ENCODE assay signal across 8 cellular contexts in the genomic region with DNA sequence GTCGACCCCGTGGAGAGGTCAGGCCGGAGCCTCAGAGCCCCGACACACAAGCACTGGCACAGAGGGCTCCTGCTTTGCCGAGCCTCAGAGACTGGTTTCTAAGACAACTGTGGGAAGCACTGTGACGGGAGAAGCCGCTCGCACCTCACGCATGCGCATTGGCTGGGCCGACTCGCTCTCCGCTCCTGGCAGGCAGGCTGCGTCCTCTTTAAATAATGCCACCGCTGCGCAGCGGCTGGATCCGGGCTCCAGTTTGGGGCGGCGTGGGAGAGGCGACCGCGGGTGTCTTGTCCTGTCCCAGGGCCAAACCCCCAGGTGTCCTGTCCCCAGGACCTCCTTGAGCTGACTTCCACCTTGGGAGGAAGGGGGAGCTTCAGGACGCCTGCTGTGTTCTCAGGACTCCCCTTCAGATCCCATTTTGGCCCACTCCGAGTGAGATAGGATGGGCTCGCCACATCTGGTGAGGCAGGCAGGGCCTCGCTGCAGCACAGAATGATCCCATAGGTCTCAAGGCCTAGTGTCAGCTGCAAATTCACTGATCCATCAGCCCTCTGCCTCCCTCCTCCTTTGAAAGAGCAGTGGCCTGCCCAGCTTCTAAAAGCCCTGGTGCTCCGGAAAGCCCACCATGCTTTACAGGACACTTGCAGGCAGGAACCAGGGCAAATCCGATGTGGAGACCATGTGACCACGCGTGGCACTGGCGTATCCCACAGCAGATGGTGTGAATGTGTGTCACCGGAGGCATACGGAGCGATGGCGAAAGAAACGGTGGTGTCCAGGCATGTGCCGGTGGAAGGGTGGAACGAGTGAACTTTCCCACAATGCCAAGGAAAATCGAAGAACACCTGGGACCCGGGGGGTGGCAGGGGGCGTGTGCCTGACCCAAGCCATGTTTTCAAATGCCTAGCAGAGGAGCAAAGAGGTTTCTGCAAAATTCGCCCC.
DNase-seq lines count a peak whose midpoint lies in the region; ATAC-seq and TF ChIP-seq lines count a peak whose summit lies in the region.

No MANE protein-coding gene starts in this region.

- POLR2A ChIA-PET in naive thymus-derived CD8-positive, alpha-beta T cell (lab: Charles Lee): no interaction called here

- ATAC-seq in HG03565 (IDR thresholded peaks at IDR 0.05; ENCODE audit: unreplicated experiment) (peak; percentile 36), GM21528 (IDR thresholded peaks at IDR 0.05; ENCODE audit: low FRiP score, unreplicated experiment) (no peak)
- ATAC-seq in naive thymus-derived CD8-positive, alpha-beta T cell: peak; percentile 46 to 51

- H3K9me3 ChIP-seq in fibroblast of lung (ENCODE audit: control insufficient read depth, insufficient read depth, low read depth, low read length): no peaks in the 10 kb centered on the region

- peaks cover 0 to 5% (median 0%) of the 10 kb centered on the region in 3 donors for H3K36me3 Mint-ChIP-seq in naive thymus-derived CD8-positive, alpha-beta T cell
- no peaks in the 10 kb centered on the region for H3K36me3 Mint-ChIP-seq in stimulated activated naive CD8-positive, alpha-beta T cell treated with anti-CD3 and anti-CD28 coated beads, Interleukin-15, Interleukin-2, amounts not matched to agents 100 ng/mL and 50 ng/mL, for 24 hours (ENCODE audit: low read depth)

- no peak for TF ChIP-seq CTCF in fibroblast of lung (conservative IDR thresholded peaks at IDR 0.05 in 1 of 2, IDR thresholded peaks at IDR 0.05 in 1 of 2; ENCODE audit: low read depth in 1 of 2, low read length in 2 of 2)

- no peaks in the 10 kb centered on the region for H3K79me2 ChIP-seq in fibroblast of lung (ENCODE audit: control insufficient read depth, insufficient read depth, low read length)

- peak overlapping the region; percentile 48 to 80 (median 68) for H3K4me3 Mint-ChIP-seq in naive thymus-derived CD8-positive, alpha-beta T cell
- peak overlapping the region; percentile 37 for H3K4me3 Mint-ChIP-seq in stimulated activated naive CD8-positive, alpha-beta T cell treated with anti-CD3 and anti-CD28 coated beads, Interleukin-15, Interleukin-2, amounts not matched to agents 100 ng/mL and 50 ng/mL, for 24 hours

- H2AFZ ChIP-seq in fibroblast of lung (ENCODE audit: low read length): peak overlapping the region; percentile 19

- H3K9me3 Mint-ChIP-seq in naive thymus-derived CD8-positive, alpha-beta T cell: peaks cover 0 to 5% (median 0%) of the 10 kb centered on the region in 9 donors
- no peaks in the 10 kb centered on the region for H3K9me3 Mint-ChIP-seq in stimulated activated naive CD8-positive, alpha-beta T cell treated with anti-CD3 and anti-CD28 coated beads, Interleukin-15, Interleukin-2, amounts not matched to agents 100 ng/mL and 50 ng/mL, for 24 hours

- H3K4me3 ChIP-seq in fibroblast of lung (replicated peaks in 1 of 4; ENCODE audit: control extremely low read depth in 1 of 4, insufficient read depth in 1 of 4, low read depth in 3 of 4, low read length in 4 of 4): peak overlapping the region in 1 of 4 experiments; percentile 42

- DNase-seq in Caki2 (ENCODE audit: low read depth): peak; percentile 50
- DNase-seq in OCI-M1 (lab: John Stamatoyannopoulos, UW): peak; percentile 34
- DNase-seq in activated T-helper 9 cell treated with anti-CD3 and anti-CD28 coated beads, Interleukin-2, amount 50 U/mL, for 16 hours (ENCODE audit: low read depth): peak; percentile 51
- DNase-seq in fibroblast of lung (ENCODE audit: low read depth in 2 of 2): peak; percentile 49
- DNase-seq in naive thymus-derived CD8-positive, alpha-beta T cell: peak; percentile 44 to 82 (median 70)

- peaks cover 22 to 73% (median 63%) of the 10 kb centered on the region in 5 donors for H3K27me3 Mint-ChIP-seq in naive thymus-derived CD8-positive, alpha-beta T cell
- H3K27me3 Mint-ChIP-seq in stimulated activated naive CD8-positive, alpha-beta T cell treated with anti-CD3 and anti-CD28 coated beads, Interleukin-15, Interleukin-2, amounts not matched to agents 100 ng/mL and 50 ng/mL, for 24 hours: peaks cover 67% of the 10 kb centered on the region

- no peaks in the 10 kb centered on the region for H4K20me1 ChIP-seq in fibroblast of lung (ENCODE audit: control insufficient read depth, extremely low read depth, insufficient read depth, low read length)

- peaks cover 6% of the 10 kb centered on the region for H3K4me1 ChIP-seq in fibroblast of lung (ENCODE audit: control insufficient read depth, extremely low read depth, insufficient read depth, low read length)

- peak overlapping the region in 3 of 10 donors; percentile 22 to 92 (median 84) for H3K27ac Mint-ChIP-seq in naive thymus-derived CD8-positive, alpha-beta T cell
- H3K27ac Mint-ChIP-seq in stimulated activated naive CD8-positive, alpha-beta T cell treated with anti-CD3 and anti-CD28 coated beads, Interleukin-15, Interleukin-2, amounts not matched to agents 100 ng/mL and 50 ng/mL, for 24 hours: no peak overlapping the region

- in situ Hi-C loops in Caki2 (cut with HindIII; ENCODE audit: low pct_unique_long_range_greater_than_20kb, low sequenced_read_pairs): no loop called here

- H3K27ac ChIP-seq in fibroblast of lung (ENCODE audit: insufficient read depth, low read length): no peak overlapping the region

- peak overlapping the region; percentile 32 for H3K4me2 ChIP-seq in fibroblast of lung (ENCODE audit: extremely low read depth, insufficient read depth, low read length)

- H3K4me1 Mint-ChIP-seq in naive thymus-derived CD8-positive, alpha-beta T cell: peaks cover 29 to 61% (median 54%) of the 10 kb centered on the region in 4 donors
- H3K4me1 Mint-ChIP-seq in stimulated activated naive CD8-positive, alpha-beta T cell treated with anti-CD3 and anti-CD28 coated beads, Interleukin-15, Interleukin-2, amounts not matched to agents 100 ng/mL and 50 ng/mL, for 24 hours (ENCODE audit: low read depth): peaks cover 40% of the 10 kb centered on the region

- no peak overlapping the region for H3K9ac ChIP-seq in fibroblast of lung (ENCODE audit: insufficient read depth, low read length)

- H3K36me3 ChIP-seq in fibroblast of lung (ENCODE audit: control insufficient read depth, insufficient read depth, low read length): no peaks in the 10 kb centered on the region

- H3K27me3 ChIP-seq in fibroblast of lung (ENCODE audit: control insufficient read depth, insufficient read depth, low read length): peaks cover 19% of the 10 kb centered on the region
